In the genomic region with DNA sequence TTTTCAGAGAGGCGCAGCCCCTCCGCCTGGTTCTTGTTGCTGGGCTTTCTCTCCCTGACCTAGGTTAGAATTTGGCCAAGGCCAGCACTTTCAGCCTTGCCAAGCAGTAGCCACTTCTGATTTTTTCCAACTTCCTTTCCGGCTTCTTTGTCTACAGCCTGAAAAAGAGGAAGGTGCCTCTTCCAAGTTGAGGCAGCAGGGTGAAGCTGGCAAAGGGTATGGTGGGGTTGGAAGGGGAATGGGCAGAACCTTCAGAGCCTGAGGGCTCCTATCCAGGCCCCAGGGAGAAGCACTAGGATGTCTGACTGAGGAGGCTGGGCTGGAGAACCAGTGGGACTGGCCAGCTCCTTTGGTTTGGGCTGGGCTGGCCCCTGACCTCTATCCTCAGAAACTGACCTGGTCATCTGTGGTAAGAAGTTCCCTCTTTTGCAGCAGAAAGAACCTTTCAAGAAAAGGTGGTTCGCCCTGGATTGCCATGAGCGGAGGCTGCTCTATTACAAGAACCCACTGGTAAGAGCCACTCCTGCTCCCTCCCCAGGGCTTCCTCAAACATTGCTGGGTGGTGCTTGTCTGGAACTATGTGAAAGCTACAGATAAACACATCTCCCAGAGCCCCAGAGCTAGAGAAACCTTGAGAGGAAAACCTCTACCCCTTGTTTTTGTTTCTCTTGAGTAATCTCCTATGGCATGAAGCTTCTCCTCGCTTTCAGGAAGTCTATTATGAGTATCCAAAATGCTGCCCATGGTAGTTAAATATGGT, we compare ENCODE assay signal across 12 cellular contexts. TPM values are rescaled to one million over a fixed set of nuclear protein-coding genes. Genes with fewer than 3 reads are reported as not detected.
A peak's percentile ranks its signal among the peaks of the same experiment; 100 is the strongest.
DNase-seq lines count a peak whose midpoint lies in the region; ATAC-seq and TF ChIP-seq lines count a peak whose summit lies in the region.
"Had no signal": no experiment of that assay in that cellular context is flagged by ENCODE, and none has a peak within 500 bp of the region (broad histone marks: within the 10 kb centered on the region; RNA-seq: fewer than 3 reads in every experiment).

No MANE protein-coding gene starts in this region.

- no peak overlapping the region for H3K4me3 Mint-ChIP-seq in activated T-cell treated with anti-CD3 and anti-CD28 coated beads, Interleukin-2, amount 50 U/mL, for 4 hours
- H3K4me3 Mint-ChIP-seq: nephron had no signal

- WGBS in psoas muscle, 3 donors = 79 to 85% (median 79%) methylated on average over 6 of the region's 6 CpGs

- H3K4me1 Mint-ChIP-seq in activated T-cell treated with anti-CD3 and anti-CD28 coated beads, Interleukin-2, amount 50 U/mL, for 4 hours (ENCODE audit: low read depth) = peaks cover 4% of the 10 kb centered on the region

- intact Hi-C loops in Right ventricle myocardium superior (cut with DNase I) = no loop called here
- intact Hi-C loops in psoas muscle (cut with DNase I) = no loop called here

- no peak overlapping the region for H3K27ac ChIP-seq in psoas muscle

- H3K36me3 Mint-ChIP-seq in activated T-cell treated with anti-CD3 and anti-CD28 coated beads, Interleukin-2, amount 50 U/mL, for 4 hours (ENCODE audit: insufficient read depth) = no peaks in the 10 kb centered on the region

- no peaks in the 10 kb centered on the region for H3K27me3 ChIP-seq in psoas muscle (ENCODE audit: insufficient read depth in 3 of 3, low read length in 2 of 3)

- DNase-seq in CD1c-positive myeloid dendritic cell (ENCODE audit: extremely low spot score) (peak; percentile 89), OCI-M1 (lab: John Stamatoyannopoulos, UW) (peak; percentile 11), Right ventricle myocardium superior (no peak), psoas muscle (peak in 1 of 2 donors; percentile 30), NCI-H526 (lab: John Stamatoyannopoulos, UW) (no peak), DMS153 treated with DMSO at 0.1 percent for 48 hours (lab: John Stamatoyannopoulos, UW; ENCODE audit: unreplicated experiment) (no peak)
- DNase-seq in activated T-cell treated with anti-CD3 and anti-CD28 coated beads, Interleukin-2, amount 50 U/mL, for 4 hours = no peak
- DNase-seq: EL, NCI-H1105 treated with DMSO at 0.1 percent for 48 hours, NCI-H82 had no signal

- no peak for TF ChIP-seq CTCF in psoas muscle (IDR thresholded peaks at IDR 0.05)

- H3K9me3 Mint-ChIP-seq in activated T-cell treated with anti-CD3 and anti-CD28 coated beads, Interleukin-2, amount 50 U/mL, for 4 hours = no peaks in the 10 kb centered on the region
- H3K9me3 Mint-ChIP-seq: nephron had no signal

- ATAC-seq in Right ventricle myocardium superior (ENCODE audit: poor library complexity) = peak; percentile 40
- ATAC-seq in psoas muscle = peak in 1 of 4 donors; percentile 13
- ATAC-seq in GM19463 (IDR thresholded peaks at IDR 0.05; ENCODE audit: unreplicated experiment) = no peak
- ATAC-seq in activated T-cell treated with anti-CD3 and anti-CD28 coated beads, Interleukin-2, amount 50 U/mL, for 4 hours = no peak

- H3K4me1 ChIP-seq in psoas muscle = no peaks in the 10 kb centered on the region

- H3K4me3 ChIP-seq in psoas muscle = peak overlapping the region; percentile 9

- no peaks in the 10 kb centered on the region for H3K9me3 ChIP-seq in psoas muscle

- H3K27me3 Mint-ChIP-seq in activated T-cell treated with anti-CD3 and anti-CD28 coated beads, Interleukin-2, amount 50 U/mL, for 4 hours (ENCODE audit: low read depth) = peaks cover 10% of the 10 kb centered on the region

- no peaks in the 10 kb centered on the region for H3K36me3 ChIP-seq in psoas muscle (ENCODE audit: insufficient read depth in 1 of 2, low read depth in 1 of 2)

RNA-seq across cellular contexts. Expression of a gene that starts 16.6 kb away (rescaled TPM):
- total RNA-seq in Right ventricle myocardium superior (4.7 TPM), psoas muscle (1 to 10 TPM; 5.8 to 7.3 (median 6.8) TPM)
- polyA plus RNA-seq in psoas muscle = 1 to 10 TPM; 2.4 to 5.3 (median 3.4) TPM
- total RNA-seq in activated T-cell treated with anti-CD3 and anti-CD28 coated beads, Interleukin-2, amount 50 U/mL, for 4 hours = 1 to 10 TPM; 4.2 to 4.8 (median 4.7) TPM

RNA-seq across cellular contexts. Expression of a gene that starts 32.5 kb away (rescaled TPM):
- 7.6 TPM for total RNA-seq in Right ventricle myocardium superior
- total RNA-seq in psoas muscle = 1 to 10 TPM; 3.4 to 4.6 (median 4.1) TPM
- 1 to 10 TPM; 1.0 to 2.2 (median 1.1) TPM for polyA plus RNA-seq in psoas muscle
- 1 to 10 TPM in 2 of 3 donors, under 1 TPM in 1; 0.95 to 1.4 (median 1.1) TPM for total RNA-seq in activated T-cell treated with anti-CD3 and anti-CD28 coated beads, Interleukin-2, amount 50 U/mL, for 4 hours

RNA-seq across cellular contexts. Expression of a gene that starts 48.2 kb away (rescaled TPM):
- total RNA-seq in Right ventricle myocardium superior (10.2 TPM), psoas muscle (10 to 100 TPM in 2 of 4 donors, 1 to 10 TPM in 2; 8.0 to 12.5 (median 9.8) TPM)
- 10 to 100 TPM; 10.6 to 37.0 (median 24.0) TPM for polyA plus RNA-seq in psoas muscle
- 10 to 100 TPM; 12.1 to 15.9 (median 14.2) TPM for total RNA-seq in activated T-cell treated with anti-CD3 and anti-CD28 coated beads, Interleukin-2, amount 50 U/mL, for 4 hours

Comparison
In these comparisons a context has a peak if more than half of its experiments do, and no peak if none do; other contexts are left out.
1. DNase-seq: peak in CD1c-positive myeloid dendritic cell (single experiment) and OCI-M1 (single experiment); none in Right ventricle myocardium superior (single experiment), activated T-cell treated with anti-CD3 and anti-CD28 coated beads, Interleukin-2, amount 50 U/mL, for 4 hours (single experiment), NCI-H526 (0 of 2) and DMS153 treated with DMSO at 0.1 percent for 48 hours (single experiment).